In genomic region chr1:172699695-172700094, GRCh38 we compare ENCODE assay signal across 13 cellular contexts. TPM values are rescaled to one million over a fixed set of nuclear protein-coding genes. Genes with fewer than 3 reads are reported as not detected.
DNase-seq lines count a peak whose midpoint lies in the region; ATAC-seq and TF ChIP-seq lines count a peak whose summit lies in the region.
"Had no signal": no experiment of that assay in that cellular context is flagged by ENCODE, and none has a peak within 500 bp of the region (broad histone marks: within the 10 kb centered on the region; RNA-seq: fewer than 3 reads in every experiment).

No MANE protein-coding gene starts in this region.

- TF ChIP-seq CTCF in AG10803 (conservative IDR thresholded peaks at IDR 0.05; ENCODE audit: low read length): no peak
- TF ChIP-seq CTCF in CD8-positive, alpha-beta T cell (IDR thresholded peaks at IDR 0.05): no peak
- no peak for TF ChIP-seq CTCF in upper lobe of left lung (IDR thresholded peaks at IDR 0.05)

- ATAC-seq in CD8-positive, alpha-beta T cell: no peak
- peak; percentile 0 for ATAC-seq in activated CD8-positive, alpha-beta T cell treated with anti-CD3 and anti-CD28 coated beads, Interleukin-2, amount 10 ng/mL, durations not matched to agents 7 days and 5 days
- ATAC-seq in left ventricle myocardium superior (peak; percentile 98), GM18511 (IDR thresholded peaks at IDR 0.05; ENCODE audit: unreplicated experiment) (no peak), upper lobe of left lung (ENCODE audit: low FRiP score in 2 of 2) (no peak)

- TF ChIP-seq POLR2A in upper lobe of left lung (IDR thresholded peaks at IDR 0.05): no peak

- no peak for TF ChIP-seq EP300 in upper lobe of left lung (IDR thresholded peaks at IDR 0.05)

- no peak overlapping the region for H3K27ac ChIP-seq in CD8-positive, alpha-beta T cell (ENCODE audit: low read depth, low read length)
- peak overlapping the region in 1 of 4 donors; percentile 17 for H3K27ac ChIP-seq in upper lobe of left lung
- H3K27ac ChIP-seq: coronary artery, SJSA1 had no signal

- H3K4me3 ChIP-seq in AG10803 (ENCODE audit: low read length) (no peak overlapping the region), upper lobe of left lung (no peak overlapping the region)
- no peak overlapping the region for H3K4me3 ChIP-seq in CD8-positive, alpha-beta T cell (ENCODE audit: low read depth, low read length)
- H3K4me3 ChIP-seq: coronary artery, SJSA1 had no signal

- DNase-seq in AG10803 (ENCODE audit: low read depth): peak; percentile 20
- no peak for DNase-seq in CD8-positive, alpha-beta T cell
- no peak for DNase-seq in activated CD8-positive, alpha-beta T cell treated with anti-CD3 and anti-CD28 coated beads, Interleukin-2, amount 10 ng/mL, durations not matched to agents 7 days and 5 days
- DNase-seq in left ventricle myocardium superior: no peak
- DNase-seq in globus pallidus (ENCODE audit: low spot score): no peak
- no peak for DNase-seq in nucleus accumbens (lab: John Stamatoyannopoulos, UW)
- DNase-seq in upper lobe of left lung: no peak
- DNase-seq: NCI-H187 treated with DMSO at 0.1 percent for 48 hours, retina, substantia nigra had no signal

- peaks cover 82% of the 10 kb centered on the region for H3K4me1 ChIP-seq in CD8-positive, alpha-beta T cell (ENCODE audit: insufficient read depth, low read length)
- H3K4me1 ChIP-seq in upper lobe of left lung: no peaks in the 10 kb centered on the region
- H3K4me1 ChIP-seq: SJSA1 had no signal

- no peaks in the 10 kb centered on the region for H3K27me3 Mint-ChIP-seq in CD8-positive, alpha-beta T cell (ENCODE audit: low read depth)
- H3K27me3 Mint-ChIP-seq in activated CD8-positive, alpha-beta T cell treated with anti-CD3 and anti-CD28 coated beads, Interleukin-2, amount 10 ng/mL, durations not matched to agents 7 days and 5 days (ENCODE audit: low read depth): no peaks in the 10 kb centered on the region

- 58 to 65% methylated on average over 4 of the region's 4 CpGs for WGBS in upper lobe of left lung, 2 donors

- peak overlapping the region; percentile 91 for H3K27ac Mint-ChIP-seq in CD8-positive, alpha-beta T cell
- H3K27ac Mint-ChIP-seq in activated CD8-positive, alpha-beta T cell treated with anti-CD3 and anti-CD28 coated beads, Interleukin-2, amount 10 ng/mL, durations not matched to agents 7 days and 5 days: peak overlapping the region; percentile 96

- H3K4me3 Mint-ChIP-seq in CD8-positive, alpha-beta T cell: peak overlapping the region; percentile 64
- peak overlapping the region; percentile 55 for H3K4me3 Mint-ChIP-seq in activated CD8-positive, alpha-beta T cell treated with anti-CD3 and anti-CD28 coated beads, Interleukin-2, amount 10 ng/mL, durations not matched to agents 7 days and 5 days

- CTCF ChIA-PET in CD8-positive, alpha-beta T cell (lab: Charles Lee): interaction anchor here (1.7 kb wide), 1 partner anchor 20 kb away, joined by 6 read pairs; no protein-coding TSS in a partner anchor
- CTCF ChIA-PET in activated CD8-positive, alpha-beta T cell treated with anti-CD3 and anti-CD28 coated beads, Interleukin-2, amount 10 ng/mL, durations not matched to agents 7 days and 5 days (lab: Charles Lee): interaction anchor here (0.6 to 2.1 kb wide), 9 partner anchors 14 to 89 kb away, joined by 3 to 10 read pairs (median 5); no protein-coding TSS in a partner anchor

- H3K36me3 Mint-ChIP-seq in CD8-positive, alpha-beta T cell: no peaks in the 10 kb centered on the region
- H3K36me3 Mint-ChIP-seq in activated CD8-positive, alpha-beta T cell treated with anti-CD3 and anti-CD28 coated beads, Interleukin-2, amount 10 ng/mL, durations not matched to agents 7 days and 5 days (ENCODE audit: low read depth): peaks cover 10% of the 10 kb centered on the region

- H3K9me3 Mint-ChIP-seq in CD8-positive, alpha-beta T cell: no peaks in the 10 kb centered on the region
- no peaks in the 10 kb centered on the region for H3K9me3 Mint-ChIP-seq in activated CD8-positive, alpha-beta T cell treated with anti-CD3 and anti-CD28 coated beads, Interleukin-2, amount 10 ng/mL, durations not matched to agents 7 days and 5 days (ENCODE audit: insufficient read depth)

- H3K27me3 ChIP-seq in CD8-positive, alpha-beta T cell (ENCODE audit: insufficient read depth, low read length): no peaks in the 10 kb centered on the region
- H3K27me3 ChIP-seq in upper lobe of left lung: no peaks in the 10 kb centered on the region
- H3K27me3 ChIP-seq: SJSA1 had no signal

- no peaks in the 10 kb centered on the region for H3K9me3 ChIP-seq in CD8-positive, alpha-beta T cell (ENCODE audit: low read length)
- no peaks in the 10 kb centered on the region for H3K9me3 ChIP-seq in upper lobe of left lung
- H3K9me3 ChIP-seq: SJSA1 had no signal

- intact Hi-C loops in CD8-positive, alpha-beta T cell (cut with DNase I, micrococcal nuclease): loop anchor here (1.0 to 2.0 kb wide), 8 partner anchors 15 to 167 kb away; partner anchors contain the start of gene SUCO (in 1 of the 2)
- intact Hi-C loops in left ventricle myocardium superior (cut with micrococcal nuclease): no loop called here

- H3K36me3 ChIP-seq in CD8-positive, alpha-beta T cell (ENCODE audit: insufficient read depth, low read length): no peaks in the 10 kb centered on the region
- H3K36me3 ChIP-seq in upper lobe of left lung: no peaks in the 10 kb centered on the region
- H3K36me3 ChIP-seq: SJSA1 had no signal

- POLR2A ChIA-PET in CD8-positive, alpha-beta T cell (lab: Charles Lee): interaction anchor here (1.1 kb wide), 1 partner anchor 62 kb away, joined by 3 read pairs; no protein-coding TSS in a partner anchor
- POLR2A ChIA-PET in activated CD8-positive, alpha-beta T cell treated with anti-CD3 and anti-CD28 coated beads, Interleukin-2, amount 10 ng/mL, durations not matched to agents 7 days and 5 days (lab: Charles Lee): interaction anchor here (0.6 to 1.6 kb wide), 4 partner anchors 9 to 60 kb away, joined by 3 to 6 read pairs (median 5); no protein-coding TSS in a partner anchor

- H3K4me1 Mint-ChIP-seq in CD8-positive, alpha-beta T cell (ENCODE audit: low read depth): peaks cover 49% of the 10 kb centered on the region
- H3K4me1 Mint-ChIP-seq in activated CD8-positive, alpha-beta T cell treated with anti-CD3 and anti-CD28 coated beads, Interleukin-2, amount 10 ng/mL, durations not matched to agents 7 days and 5 days (ENCODE audit: low read depth): no peaks in the 10 kb centered on the region

RNA-seq across cellular contexts. Expression of gene FASLG, which starts 40.8 kb away (rescaled TPM):
- total RNA-seq in CD8-positive, alpha-beta T cell: 1 to 10 TPM; 3.0 to 3.5 TPM
- total RNA-seq in activated CD8-positive, alpha-beta T cell treated with anti-CD3 and anti-CD28 coated beads, Interleukin-2, amount 10 ng/mL, durations not matched to agents 7 days and 5 days: 1 to 10 TPM; 6.2 to 6.5 TPM
- 0.12 TPM for total RNA-seq in left ventricle myocardium superior
- under 1 TPM in 4 of 6 donors, not detected in 2; 0.46 to 0.91 (median 0.52) TPM for total RNA-seq in upper lobe of left lung
- total RNA-seq: SJSA1 had no signal

Comparison
In these comparisons a context has a peak if more than half of its experiments do, and no peak if none do; other contexts are left out.
1. ATAC-seq: peak in activated CD8-positive, alpha-beta T cell treated with anti-CD3 and anti-CD28 coated beads, Interleukin-2, amount 10 ng/mL, durations not matched to agents 7 days and 5 days (single experiment) and left ventricle myocardium superior (single experiment); none in CD8-positive, alpha-beta T cell (single experiment), GM18511 (single experiment) and upper lobe of left lung (0 of 2).